In the genomic region with DNA sequence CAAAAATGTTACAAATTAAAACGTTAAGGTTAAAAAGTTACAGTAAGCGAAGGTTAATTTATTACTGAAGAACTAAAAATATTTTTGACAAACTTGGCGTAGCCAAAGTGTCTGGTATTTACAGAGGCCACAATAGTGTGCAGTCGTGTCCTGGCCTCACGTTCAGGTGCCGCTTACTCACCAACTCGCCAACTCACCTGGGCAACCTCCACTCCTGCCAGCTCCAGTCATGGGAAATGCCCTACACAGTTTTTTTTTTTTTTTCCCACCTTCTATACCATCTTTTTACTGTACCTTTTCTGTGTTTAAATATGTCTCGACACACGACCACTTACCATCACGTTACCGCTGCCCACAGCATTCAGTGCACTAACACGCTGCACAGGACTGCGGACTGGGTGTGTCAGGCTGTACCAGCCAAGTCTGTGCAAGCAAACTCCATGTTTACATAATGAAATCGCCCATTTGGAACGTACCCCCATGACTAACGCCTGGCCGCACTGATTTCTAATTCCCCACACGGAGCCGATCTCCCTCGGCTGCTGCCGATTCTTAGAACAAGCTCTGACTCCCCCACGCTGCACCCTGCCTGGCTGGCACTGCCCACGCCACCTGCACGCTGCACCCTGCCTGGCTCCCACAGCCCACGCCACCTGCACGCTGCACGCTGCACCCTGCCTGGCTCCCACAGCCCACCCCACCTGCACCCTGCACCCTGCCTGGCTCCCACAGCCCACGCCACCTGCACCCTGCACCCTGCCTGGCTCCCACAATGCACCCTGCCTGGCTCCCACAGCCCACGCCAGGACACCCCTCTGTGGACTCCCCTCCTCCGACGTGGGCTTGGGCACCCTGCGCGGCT, we compare ENCODE assay signal across 9 cellular contexts.
DNase-seq lines count a peak whose midpoint lies in the region; ATAC-seq and TF ChIP-seq lines count a peak whose summit lies in the region.
"Had no signal": no experiment of that assay in that cellular context is flagged by ENCODE, and none has a peak within 500 bp of the region (broad histone marks: within the 10 kb centered on the region; RNA-seq: fewer than 3 reads in every experiment).

No MANE protein-coding gene starts in this region.

- TF ChIP-seq CTCF in GM23338 (conservative IDR thresholded peaks at IDR 0.05; ENCODE audit: low read depth in 2 of 2) = no peak

- no peak overlapping the region for H3K4me3 Mint-ChIP-seq in GM23338

- H3K9me2 ChIP-seq in GM23338 (ENCODE audit: insufficient read depth) = no peaks in the 10 kb centered on the region

- H3K27ac Mint-ChIP-seq in GM23338 = no peak overlapping the region

- no peaks in the 10 kb centered on the region for H3K9me3 ChIP-seq in adipocyte (ENCODE audit: control insufficient read depth, low read length)
- H3K9me3 ChIP-seq: heart right ventricle had no signal

- no peak overlapping the region for H3K4me2 ChIP-seq in GM23338

- H4K20me1 ChIP-seq in GM23338 (replicated peaks; ENCODE audit: insufficient read depth) = no peaks in the 10 kb centered on the region

- H3F3A ChIP-seq in GM23338 (replicated peaks; ENCODE audit: low read depth) = no peaks in the 10 kb centered on the region

- H3K79me2 ChIP-seq in GM23338 (replicated peaks; ENCODE audit: insufficient read depth) = no peaks in the 10 kb centered on the region

- DNase-seq in HPDE6-E6E7 (ENCODE audit: extremely low spot score) (peak; percentile 43), adipocyte (ENCODE audit: low read depth) (no peak), iris pigment epithelial cell (ENCODE audit: low read depth) (peak; percentile 21), stromal cell of bone marrow (ENCODE audit: low read depth) (peak; percentile 17), GM23338 (ENCODE audit: low spot score) (no peak)
- DNase-seq: activated CD4-positive, alpha-beta T cell treated with anti-CD3 and anti-CD28 coated beads, Interleukin-2, amount 50 U/mL, for 1 hour; heart right ventricle had no signal

- H3K27me3 ChIP-seq in adipocyte (replicated peaks; ENCODE audit: control insufficient read depth, insufficient read depth, low read length) (no peaks in the 10 kb centered on the region), GM23338 (ENCODE audit: insufficient read depth) (no peaks in the 10 kb centered on the region)
- H3K27me3 ChIP-seq: heart right ventricle had no signal

- no peaks in the 10 kb centered on the region; the same call in 2 of the 3 replicates for H3K9me3 Mint-ChIP-seq in GM23338

- ATAC-seq in GM18517 (IDR thresholded peaks at IDR 0.05; ENCODE audit: unreplicated experiment) (no peak), HG03108 (IDR thresholded peaks at IDR 0.05; ENCODE audit: unreplicated experiment) (no peak), GM23338 (no peak)

- no peaks in the 10 kb centered on the region for H3K4me1 Mint-ChIP-seq in GM23338

- H3K4me1 ChIP-seq in adipocyte (ENCODE audit: control insufficient read depth, insufficient read depth, low read length) (peaks cover 3% of the 10 kb centered on the region), GM23338 (ENCODE audit: insufficient read depth) (no peaks in the 10 kb centered on the region)

- H3K36me3 ChIP-seq in adipocyte (ENCODE audit: control insufficient read depth, insufficient read depth, low read length, severe bottlenecking) (peaks cover 53% of the 10 kb centered on the region), GM23338 (ENCODE audit: insufficient read depth) (no peaks in the 10 kb centered on the region)

- no peak overlapping the region for H3K27ac ChIP-seq in GM23338 (ENCODE audit: low read depth)
- H3K27ac ChIP-seq: heart right ventricle had no signal

- H3K36me3 Mint-ChIP-seq in GM23338 (ENCODE audit: low read depth) = peaks cover 17% of the 10 kb centered on the region

- H3K4me3 ChIP-seq in adipocyte (ENCODE audit: low read length) (no peak overlapping the region), GM23338 (no peak overlapping the region)
- H3K4me3 ChIP-seq: heart right ventricle had no signal

- H3K27me3 Mint-ChIP-seq in GM23338 (ENCODE audit: insufficient read depth, low read depth, poor library complexity) = peaks cover 8% of the 10 kb centered on the region

- no peak overlapping the region for H2AFZ ChIP-seq in GM23338

- H3K9ac ChIP-seq in adipocyte (ENCODE audit: low read length) = peak overlapping the region; percentile 15

TF ChIP-seq in GM23338, 12 proteins besides CTCF, POLR2A, EP300 and RAD21:
- TF ChIP-seq EZH2phosphoT487 (IDR thresholded peaks at IDR 0.05; ENCODE audit: unreplicated experiment) (no peak), POLR2AphosphoS5 (IDR thresholded peaks at IDR 0.05; ENCODE audit: low read depth) (no peak), NANOG (IDR thresholded peaks at IDR 0.05; ENCODE audit: borderline replicate concordance) (no peak)
- TF ChIP-seq, protein P1, sequence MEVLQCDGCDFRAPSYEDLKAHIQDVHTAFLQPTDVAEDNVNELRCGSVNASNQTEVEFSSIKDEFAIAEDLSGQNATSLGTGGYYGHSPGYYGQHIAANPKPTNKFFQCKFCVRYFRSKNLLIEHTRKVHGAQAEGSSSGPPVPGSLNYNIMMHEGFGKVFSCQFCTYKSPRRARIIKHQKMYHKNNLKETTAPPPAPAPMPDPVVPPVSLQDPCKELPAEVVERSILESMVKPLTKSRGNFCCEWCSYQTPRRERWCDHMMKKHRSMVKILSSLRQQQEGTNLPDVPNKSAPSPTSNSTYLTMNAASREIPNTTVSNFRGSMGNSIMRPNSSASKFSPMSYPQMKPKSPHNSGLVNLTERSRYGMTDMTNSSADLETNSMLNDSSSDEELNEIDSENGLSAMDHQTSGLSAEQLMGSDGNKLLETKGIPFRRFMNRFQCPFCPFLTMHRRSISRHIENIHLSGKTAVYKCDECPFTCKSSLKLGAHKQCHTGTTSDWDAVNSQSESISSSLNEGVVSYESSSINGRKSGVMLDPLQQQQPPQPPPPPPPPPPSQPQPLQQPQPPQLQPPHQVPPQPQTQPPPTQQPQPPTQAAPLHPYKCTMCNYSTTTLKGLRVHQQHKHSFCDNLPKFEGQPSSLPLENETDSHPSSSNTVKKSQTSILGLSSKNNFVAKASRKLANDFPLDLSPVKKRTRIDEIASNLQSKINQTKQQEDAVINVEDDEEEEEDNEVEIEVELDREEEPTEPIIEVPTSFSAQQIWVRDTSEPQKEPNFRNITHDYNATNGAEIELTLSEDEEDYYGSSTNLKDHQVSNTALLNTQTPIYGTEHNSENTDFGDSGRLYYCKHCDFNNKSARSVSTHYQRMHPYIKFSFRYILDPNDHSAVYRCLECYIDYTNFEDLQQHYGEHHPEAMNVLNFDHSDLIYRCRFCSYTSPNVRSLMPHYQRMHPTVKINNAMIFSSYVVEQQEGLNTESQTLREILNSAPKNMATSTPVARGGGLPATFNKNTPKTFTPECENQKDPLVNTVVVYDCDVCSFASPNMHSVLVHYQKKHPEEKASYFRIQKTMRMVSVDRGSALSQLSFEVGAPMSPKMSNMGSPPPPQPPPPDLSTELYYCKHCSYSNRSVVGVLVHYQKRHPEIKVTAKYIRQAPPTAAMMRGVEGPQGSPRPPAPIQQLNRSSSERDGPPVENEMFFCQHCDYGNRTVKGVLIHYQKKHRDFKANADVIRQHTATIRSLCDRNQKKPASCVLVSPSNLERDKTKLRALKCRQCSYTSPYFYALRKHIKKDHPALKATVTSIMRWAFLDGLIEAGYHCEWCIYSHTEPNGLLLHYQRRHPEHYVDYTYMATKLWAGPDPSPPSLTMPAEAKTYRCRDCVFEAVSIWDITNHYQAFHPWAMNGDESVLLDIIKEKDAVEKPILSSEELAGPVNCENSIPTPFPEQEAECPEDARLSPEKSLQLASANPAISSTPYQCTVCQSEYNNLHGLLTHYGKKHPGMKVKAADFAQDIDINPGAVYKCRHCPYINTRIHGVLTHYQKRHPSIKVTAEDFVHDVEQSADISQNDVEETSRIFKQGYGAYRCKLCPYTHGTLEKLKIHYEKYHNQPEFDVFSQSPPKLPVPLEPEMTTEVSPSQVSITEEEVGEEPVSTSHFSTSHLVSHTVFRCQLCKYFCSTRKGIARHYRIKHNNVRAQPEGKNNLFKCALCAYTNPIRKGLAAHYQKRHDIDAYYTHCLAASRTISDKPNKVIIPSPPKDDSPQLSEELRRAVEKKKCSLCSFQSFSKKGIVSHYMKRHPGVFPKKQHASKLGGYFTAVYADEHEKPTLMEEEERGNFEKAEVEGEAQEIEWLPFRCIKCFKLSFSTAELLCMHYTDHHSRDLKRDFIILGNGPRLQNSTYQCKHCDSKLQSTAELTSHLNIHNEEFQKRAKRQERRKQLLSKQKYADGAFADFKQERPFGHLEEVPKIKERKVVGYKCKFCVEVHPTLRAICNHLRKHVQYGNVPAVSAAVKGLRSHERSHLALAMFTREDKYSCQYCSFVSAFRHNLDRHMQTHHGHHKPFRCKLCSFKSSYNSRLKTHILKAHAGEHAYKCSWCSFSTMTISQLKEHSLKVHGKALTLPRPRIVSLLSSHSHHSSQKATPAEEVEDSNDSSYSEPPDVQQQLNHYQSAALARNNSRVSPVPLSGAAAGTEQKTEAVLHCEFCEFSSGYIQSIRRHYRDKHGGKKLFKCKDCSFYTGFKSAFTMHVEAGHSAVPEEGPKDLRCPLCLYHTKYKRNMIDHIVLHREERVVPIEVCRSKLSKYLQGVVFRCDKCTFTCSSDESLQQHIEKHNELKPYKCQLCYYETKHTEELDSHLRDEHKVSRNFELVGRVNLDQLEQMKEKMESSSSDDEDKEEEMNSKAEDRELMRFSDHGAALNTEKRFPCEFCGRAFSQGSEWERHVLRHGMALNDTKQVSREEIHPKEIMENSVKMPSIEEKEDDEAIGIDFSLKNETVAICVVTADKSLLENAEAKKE (CRISPR knock-in tag; IDR thresholded peaks at IDR 0.05) = no peak

Comparison
In these comparisons a context has a peak if more than half of its experiments do, and no peak if none do; other contexts are left out.
1. DNase-seq: peak in HPDE6-E6E7 (single experiment), iris pigment epithelial cell (single experiment) and stromal cell of bone marrow (single experiment); none in adipocyte (single experiment) and GM23338 (single experiment).